ENCODE assay signal across 28 cellular contexts in genomic region chr14:43410631-43411030, GRCh38.
DNase-seq lines count a peak whose midpoint lies in the region; ATAC-seq, FAIRE-seq and TF ChIP-seq lines count a peak whose summit lies in the region.
"Had no signal": no experiment of that assay in that cellular context is flagged by ENCODE, and none has a peak within 500 bp of the region (broad histone marks: within the 10 kb centered on the region; RNA-seq: fewer than 3 reads in every experiment).

No MANE protein-coding gene starts in this region.

- H2AK5ac ChIP-seq in H1 (ENCODE audit: low read depth, low read length) (no peak overlapping the region), neuronal stem cell (ENCODE audit: low read depth, low read length) (no peak overlapping the region)

- H3K4ac ChIP-seq in H1 (replicated peaks; ENCODE audit: insufficient read length, low read depth, low read length) (no peak overlapping the region), neuronal stem cell (ENCODE audit: low read length) (no peak overlapping the region)

- POLR2A ChIA-PET in HepG2 (lab: Yijun Ruan, JAX), result no interaction called here
- POLR2A ChIA-PET in H1 (lab: Charles Lee; ENCODE audit: partially characterized antibody), result no interaction called here

- H3K23ac ChIP-seq in H1 (ENCODE audit: insufficient read length) (no peak overlapping the region), neuronal stem cell (ENCODE audit: low read depth, low read length, poor library complexity) (no peak overlapping the region)

- CTCF ChIA-PET in HepG2 (lab: Yijun Ruan, JAX; ENCODE audit: low intra/inter-chr PET ratio, low total read pairs), result no interaction called here
- CTCF ChIA-PET in H1 (lab: Charles Lee; ENCODE audit: partially characterized antibody), result interaction anchor here (1.4 kb wide), 1 partner anchor 286 kb away, joined by 3 read pairs; no protein-coding TSS in a partner anchor

- no peak overlapping the region for H4K5ac ChIP-seq in H1 (ENCODE audit: insufficient read length, low read depth, low read length)

- H3K9ac ChIP-seq in HepG2 (ENCODE audit: insufficient read depth, low read depth, low read length) (no peak overlapping the region), H1 (replicated peaks in 1 of 4; ENCODE audit: extremely low read depth in 1 of 4, low read depth in 3 of 4, low read length in 3 of 4) (no peak overlapping the region), neuronal stem cell (ENCODE audit: low read depth, low read length, poor library complexity) (no peak overlapping the region)
- H3K9ac ChIP-seq: BLaER1 treated with 17β-estradiol and CSF1 and Interleukin-3, amounts not matched to agents 10 nM and 100 nM had no signal

- no peak for TF ChIP-seq CTCF in HepG2 (CRISPR knock-in tag; IDR thresholded peaks at IDR 0.05)
- no peak for TF ChIP-seq CTCF in right lobe of liver (IDR thresholded peaks at IDR 0.05)
- TF ChIP-seq CTCF in H1 (IDR thresholded peaks at IDR 0.05; ENCODE audit: control extremely low read depth in 1 of 3, insufficient read depth in 1 of 3, low read depth in 1 of 3, low read length in 3 of 3), result peak in 1 of 3 experiments; percentile 4; a peak in 1 of 4 replicates

- H2BK120ac ChIP-seq in H1 (replicated peaks; ENCODE audit: low read depth, low read length) (no peak overlapping the region), neuronal stem cell (ENCODE audit: low read depth, low read length) (no peak overlapping the region)

- no peak overlapping the region for H3K14ac ChIP-seq in H1 (ENCODE audit: insufficient read length)
- H3K14ac ChIP-seq in neuronal stem cell (ENCODE audit: low read length), result no peak overlapping the region

- no peaks in the 10 kb centered on the region for H3K36me3 Mint-ChIP-seq in activated naive CD4-positive, alpha-beta T cell treated with anti-CD3 and anti-CD28 coated beads, Interleukin-2, amount 50 U/mL, for 72 hours

- no peak overlapping the region for H3K4me2 ChIP-seq in HepG2 (ENCODE audit: low read depth, low read length)
- no peak overlapping the region for H3K4me2 ChIP-seq in H1 (ENCODE audit: insufficient read depth in 1 of 2, low read depth in 2 of 2, low read length in 2 of 2)
- no peak overlapping the region for H3K4me2 ChIP-seq in neuronal stem cell (ENCODE audit: insufficient read depth, low read length, poor library complexity, severe bottlenecking)
- H3K4me2 ChIP-seq: A549; BLaER1 treated with 17β-estradiol and CSF1 and Interleukin-3, amounts not matched to agents 10 nM and 100 nM had no signal

- H2BK12ac ChIP-seq in H1 (ENCODE audit: low read depth, low read length) (no peak overlapping the region), neuronal stem cell (ENCODE audit: low read length) (no peak overlapping the region)

- H3K9me3 ChIP-seq in HepG2 (ENCODE audit: low read length) (no peaks in the 10 kb centered on the region), right lobe of liver (no peaks in the 10 kb centered on the region), H1 (ENCODE audit: insufficient read depth in 2 of 2, low read depth in 1 of 2, low read length in 1 of 2) (no peaks in the 10 kb centered on the region), neuronal stem cell (replicated peaks in 1 of 2; ENCODE audit: control insufficient read depth in 2 of 2, insufficient read depth in 1 of 2, low read depth in 1 of 2, low read length in 2 of 2) (no peaks in the 10 kb centered on the region)
- H3K9me3 ChIP-seq: A549; BLaER1 treated with 17β-estradiol and CSF1 and Interleukin-3, amounts not matched to agents 10 nM and 100 nM had no signal

- H4K8ac ChIP-seq in H1 (ENCODE audit: extremely low read depth, insufficient read depth, low read length), result peak overlapping the region; percentile 53; the same call in 1 of the 2 replicates
- no peak overlapping the region for H4K8ac ChIP-seq in neuronal stem cell (ENCODE audit: low read depth, low read length)

- intact Hi-C loops in HepG2 (cut with micrococcal nuclease; ENCODE audit: unreplicated experiment) (no loop called here), right lobe of liver (cut with DNase I) (no loop called here)

- no peak overlapping the region for H2BK15ac ChIP-seq in H1 (ENCODE audit: low read length)
- H2BK15ac ChIP-seq in neuronal stem cell (ENCODE audit: low read length), result no peak overlapping the region

- H3K27ac Mint-ChIP-seq in activated naive CD4-positive, alpha-beta T cell treated with anti-CD3 and anti-CD28 coated beads, Interleukin-2, amount 50 U/mL, for 72 hours, result no peak overlapping the region
- H3K27ac Mint-ChIP-seq: CD4-positive, alpha-beta T cell had no signal

- no peak overlapping the region for H2BK5ac ChIP-seq in H1 (ENCODE audit: low read depth, low read length)
- H2BK5ac ChIP-seq in neuronal stem cell (ENCODE audit: low read length), result no peak overlapping the region

- H3K56ac ChIP-seq in H1 (replicated peaks; ENCODE audit: insufficient read length, low read depth, low read length), result no peak overlapping the region

- H3K27ac ChIP-seq in HepG2 (ENCODE audit: extremely low read length, insufficient read depth, low read length), result no peak overlapping the region
- no peak overlapping the region for H3K27ac ChIP-seq in right lobe of liver
- no peak overlapping the region for H3K27ac ChIP-seq in H1 (ENCODE audit: low read depth, low read length)
- no peak overlapping the region for H3K27ac ChIP-seq in neuronal stem cell (replicated peaks; ENCODE audit: low read length)
- H3K27ac ChIP-seq: A549; BLaER1 treated with 17β-estradiol and CSF1 and Interleukin-3, amounts not matched to agents 10 nM and 100 nM had no signal

- in situ Hi-C loops in HepG2 (cut with HindIII; ENCODE audit: extremely low pct_ligation_motif_present, low pct_unique_long_range_greater_than_20kb), result no loop called here

- FAIRE-seq in HepG2 (lab: Jason Lieb, UNC) (no peak), H1 (lab: Jason Lieb, UNC) (no peak)
- FAIRE-seq: A549, D721Med, GM12878, H54, K562 had no signal

- ATAC-seq in HepG2 (peak; percentile 63), right lobe of liver (no peak)
- ATAC-seq in activated naive CD4-positive, alpha-beta T cell treated with anti-CD3 and anti-CD28 coated beads, Interleukin-2, amount 50 U/mL, for 72 hours, result no peak
- ATAC-seq: A549, GM12878, K562, PC-3 had no signal

- WGBS in HepG2 (ENCODE audit: low lambda C conversion rate), result no CpG with 5 or more reads among the region's 3 CpGs
- WGBS in right lobe of liver (ENCODE audit: insufficient coverage, low coverage, low lambda C conversion rate, missing lambda C conversion rate), result 60% methylated on average over 1 of the region's 3 CpGs
- 64% methylated on average over 3 of the region's 3 CpGs; no CpG with 5 or more reads in 1 of the 2 experiments for WGBS in H1 (ENCODE audit: extremely low coverage in 1 of 2, insufficient coverage in 1 of 2, insufficient read length in 1 of 2, insufficient replicate concordance in 2 of 2, low coverage in 1 of 2, low lambda C conversion rate in 2 of 2, missing lambda C conversion rate in 1 of 2), 2 experiments
- WGBS in neuronal stem cell (ENCODE audit: extremely low coverage in 2 of 2, insufficient read length in 2 of 2, insufficient replicate concordance in 1 of 2), 2 donors, result no CpG with 5 or more reads among the region's 3 CpGs

- H4K91ac ChIP-seq in H1 (replicated peaks; ENCODE audit: insufficient read length, low read length) (no peak overlapping the region), neuronal stem cell (ENCODE audit: low read depth, low read length, poor library complexity) (no peak overlapping the region)

- TF ChIP-seq RAD21 in HepG2 (CRISPR knock-in tag; IDR thresholded peaks at IDR 0.05), result no peak
- TF ChIP-seq RAD21 in H1 (IDR thresholded peaks at IDR 0.05 in 1 of 2, conservative IDR thresholded peaks at IDR 0.05 in 1 of 2; ENCODE audit: low read depth in 2 of 2, low read length in 2 of 2), result peak in 1 of 2 experiments; percentile 25; a peak in 1 of 4 replicates

- H3K4me3 ChIP-seq in HepG2 (replicated peaks in 1 of 3; ENCODE audit: insufficient read depth in 1 of 3, low read depth in 2 of 3, low read length in 3 of 3) (no peak overlapping the region), right lobe of liver (no peak overlapping the region), H1 (ENCODE audit: extremely low read depth in 1 of 4, insufficient read depth in 2 of 4, low read depth in 3 of 4, low read length in 4 of 4) (no peak overlapping the region), neuronal stem cell (ENCODE audit: low read length in 2 of 2) (no peak overlapping the region)
- H3K4me3 ChIP-seq: A549; BLaER1 treated with 17β-estradiol and CSF1 and Interleukin-3, amounts not matched to agents 10 nM and 100 nM; GM12878; K562 had no signal

- DNase-seq in HepG2 (ENCODE audit: low spot score) (no peak), right lobe of liver (no peak), H1 (ENCODE audit: low read depth in 1 of 2, low spot score in 2 of 2) (no peak), neuronal stem cell (ENCODE audit: low spot score) (no peak), amniotic stem cell (lab: John Stamatoyannopoulos, UW) (no peak), SIG-M5 (lab: John Stamatoyannopoulos, UW) (no peak)
- no peak for DNase-seq in activated naive CD4-positive, alpha-beta T cell treated with anti-CD3 and anti-CD28 coated beads, Interleukin-2, amount 50 U/mL, for 72 hours (ENCODE audit: low spot score in 2 of 2)
- DNase-seq: AML-193; CD4-positive, alpha-beta T cell; DMS79; EL; GDM1; MV-4-11; NCI-H1105; NCI-H146; NCI-H1930; NCI-H2107; NCI-H524; NCI-H774; NK-92 treated with Interleukin-12 subunit alpha and Interleukin-12 subunit beta, amount 100 ng/mL, for 24 hours; PC-3; SHP77 had no signal

- no peak for TF ChIP-seq POLR2A in HepG2 (IDR thresholded peaks at IDR 0.05; ENCODE audit: insufficient read depth in 1 of 2, low read depth in 2 of 2, low read length in 2 of 2)
- TF ChIP-seq POLR2A in right lobe of liver (IDR thresholded peaks at IDR 0.05), result no peak
- no peak for TF ChIP-seq POLR2A in H1 (IDR thresholded peaks at IDR 0.05; ENCODE audit: control extremely low read depth in 1 of 2, low read depth in 2 of 2, low read length in 2 of 2)

- H4K20me1 ChIP-seq in HepG2 (ENCODE audit: insufficient read depth, low read length), result no peaks in the 10 kb centered on the region
- H4K20me1 ChIP-seq in H1 (replicated peaks in 1 of 2; ENCODE audit: control insufficient read depth in 1 of 2, insufficient read depth in 2 of 2, low read length in 2 of 2), result no peaks in the 10 kb centered on the region
- H4K20me1 ChIP-seq: BLaER1 treated with 17β-estradiol and CSF1 and Interleukin-3, amounts not matched to agents 10 nM and 100 nM had no signal

- no peaks in the 10 kb centered on the region for H3K23me2 ChIP-seq in H1 (ENCODE audit: low read depth, low read length)

- no peak for TF ChIP-seq EP300 in HepG2 (IDR thresholded peaks at IDR 0.05; ENCODE audit: low read depth in 2 of 2, low read length in 2 of 2)
- no peak for TF ChIP-seq EP300 in HepG2 (CRISPR knock-in tag; IDR thresholded peaks at IDR 0.05; ENCODE audit: borderline replicate concordance)
- TF ChIP-seq EP300 in H1 (IDR thresholded peaks at IDR 0.05; ENCODE audit: borderline replicate concordance in 1 of 2, low read depth in 2 of 2, low read length in 2 of 2), result no peak

- H3K79me1 ChIP-seq in H1 (ENCODE audit: low read depth, low read length) (no peaks in the 10 kb centered on the region), neuronal stem cell (ENCODE audit: low read depth, low read length) (no peaks in the 10 kb centered on the region)

- peaks cover 4 to 8% of the 10 kb centered on the region in 2 donors for H3K9me3 Mint-ChIP-seq in activated naive CD4-positive, alpha-beta T cell treated with anti-CD3 and anti-CD28 coated beads, Interleukin-2, amount 50 U/mL, for 72 hours
- H3K9me3 Mint-ChIP-seq: CD4-positive, alpha-beta T cell had no signal

- H3K4me1 ChIP-seq in HepG2 (ENCODE audit: insufficient read depth, low read length) (no peaks in the 10 kb centered on the region), right lobe of liver (no peaks in the 10 kb centered on the region), H1 (replicated peaks in 1 of 4; ENCODE audit: control insufficient read depth in 3 of 4, insufficient read depth in 4 of 4, low read length in 3 of 4) (no peaks in the 10 kb centered on the region), neuronal stem cell (ENCODE audit: control insufficient read depth in 2 of 2, insufficient read depth in 1 of 2, low read depth in 1 of 2, low read length in 2 of 2) (no peaks in the 10 kb centered on the region)
- H3K4me1 ChIP-seq: A549; BLaER1 treated with 17β-estradiol and CSF1 and Interleukin-3, amounts not matched to agents 10 nM and 100 nM had no signal

- H2AFZ ChIP-seq in HepG2 (ENCODE audit: low read length) (no peak overlapping the region), H1 (ENCODE audit: low read length) (no peak overlapping the region), neuronal stem cell (ENCODE audit: low read length) (no peak overlapping the region)

- no peak overlapping the region for H2BK20ac ChIP-seq in H1 (ENCODE audit: low read length)

- H3K18ac ChIP-seq in H1 (ENCODE audit: extremely low read depth, low read length) (no peak overlapping the region), neuronal stem cell (ENCODE audit: low read length) (peak overlapping the region; percentile 48)

- H3K36me3 ChIP-seq in HepG2 (replicated peaks in 1 of 2; ENCODE audit: control insufficient read depth in 1 of 2, insufficient read depth in 2 of 2, low read length in 2 of 2) (no peaks in the 10 kb centered on the region), right lobe of liver (no peaks in the 10 kb centered on the region), H1 (ENCODE audit: control insufficient read depth in 2 of 4, insufficient read depth in 4 of 4, low read length in 3 of 4) (no peaks in the 10 kb centered on the region), neuronal stem cell (replicated peaks in 1 of 2; ENCODE audit: control insufficient read depth in 2 of 2, insufficient read depth in 2 of 2, low read length in 2 of 2) (no peaks in the 10 kb centered on the region)
- H3K36me3 ChIP-seq: BLaER1 treated with 17β-estradiol and CSF1 and Interleukin-3, amounts not matched to agents 10 nM and 100 nM had no signal

- BruUV-seq in HepG2 (replicated peaks; lab: Mats Ljungman, UMichigan), result no TSS peak

- H3K79me2 ChIP-seq in HepG2 (ENCODE audit: insufficient read depth, low read length) (no peaks in the 10 kb centered on the region), H1 (ENCODE audit: control insufficient read depth in 1 of 2, insufficient read depth in 2 of 2, low read length in 2 of 2) (no peaks in the 10 kb centered on the region)

- no peaks in the 10 kb centered on the region for H3K27me3 ChIP-seq in HepG2 (ENCODE audit: control insufficient read depth in 1 of 2, insufficient read depth in 2 of 2, low read length in 2 of 2)
- no peaks in the 10 kb centered on the region for H3K27me3 ChIP-seq in right lobe of liver
- no peaks in the 10 kb centered on the region for H3K27me3 ChIP-seq in H1 (replicated peaks in 1 of 4; ENCODE audit: control insufficient read depth in 3 of 4, extremely low read depth in 1 of 4, insufficient read depth in 3 of 4, low read length in 3 of 4)
- no peaks in the 10 kb centered on the region for H3K27me3 ChIP-seq in neuronal stem cell (ENCODE audit: control insufficient read depth in 3 of 3, insufficient read depth in 3 of 3, low read depth in 1 of 3, low read length in 3 of 3)
- H3K27me3 ChIP-seq: BLaER1 treated with 17β-estradiol and CSF1 and Interleukin-3, amounts not matched to agents 10 nM and 100 nM had no signal
